Comparison of ENCODE assay signal across 1 cellular context in genomic region chr17:72386619-72387237, GRCh38.
TF ChIP-seq lines count a peak whose summit lies in the region.

No MANE protein-coding gene starts in this region.

TF ChIP-seq in HepG2, 621 proteins besides CTCF, POLR2A, EP300 and RAD21 (continued from another document and continues in another):
- no peak for TF ChIP-seq ZNF318 (CRISPR knock-in tag; IDR thresholded peaks at IDR 0.05)
- TF ChIP-seq CC2D1A (CRISPR knock-in tag; IDR thresholded peaks at IDR 0.05): no peak
- no peak for TF ChIP-seq SATB2 (CRISPR knock-in tag; IDR thresholded peaks at IDR 0.05)
- TF ChIP-seq CCAR2 (optimal IDR thresholded peaks at IDR 0.05; ENCODE audit: low read depth, low read length): no peak
- TF ChIP-seq ZNF280D (CRISPR knock-in tag; IDR thresholded peaks at IDR 0.05): peak; percentile 71
- no peak for TF ChIP-seq TAF15 (IDR thresholded peaks at IDR 0.05; ENCODE audit: low read depth, low read length, poor library complexity, severe bottlenecking)
- peak; percentile 89 for TF ChIP-seq FOXA3 (CRISPR knock-in tag; IDR thresholded peaks at IDR 0.05)
- no peak for TF ChIP-seq ZSCAN29 (CRISPR knock-in tag; conservative IDR thresholded peaks at IDR 0.05)
- no peak for TF ChIP-seq SNAPC4 (CRISPR knock-in tag; IDR thresholded peaks at IDR 0.05)
- no peak for TF ChIP-seq ZNF703 (CRISPR knock-in tag; IDR thresholded peaks at IDR 0.05; ENCODE audit: borderline replicate concordance)
- peak; percentile 51; the same call in 1 of the 2 replicates for TF ChIP-seq MAX (IDR thresholded peaks at IDR 0.05)
- no peak for TF ChIP-seq RBAK (CRISPR knock-in tag; IDR thresholded peaks at IDR 0.05)
- TF ChIP-seq GMEB1 (CRISPR knock-in tag; IDR thresholded peaks at IDR 0.05; ENCODE audit: borderline replicate concordance): no peak
- TF ChIP-seq MYNN (CRISPR knock-in tag; IDR thresholded peaks at IDR 0.05; ENCODE audit: low read depth): no peak
- TF ChIP-seq ETV5 (CRISPR knock-in tag; IDR thresholded peaks at IDR 0.05; ENCODE audit: borderline replicate concordance): 0 out of 2 replicates have a peak, but pooled peaks have one; percentile 56
- no peak for TF ChIP-seq ZBTB2 (CRISPR knock-in tag; IDR thresholded peaks at IDR 0.05; ENCODE audit: low read depth)
- TF ChIP-seq DNMT1 (CRISPR knock-in tag; IDR thresholded peaks at IDR 0.05): no peak
- TF ChIP-seq DBP (CRISPR knock-in tag; IDR thresholded peaks at IDR 0.05; ENCODE audit: not compliant biosample characterization): no peak
- no peak for TF ChIP-seq YEATS4 (CRISPR knock-in tag; IDR thresholded peaks at IDR 0.05; ENCODE audit: borderline replicate concordance)
- TF ChIP-seq PAF1 (CRISPR knock-in tag; IDR thresholded peaks at IDR 0.05): no peak
- TF ChIP-seq ARID4A (CRISPR knock-in tag; IDR thresholded peaks at IDR 0.05; ENCODE audit: borderline replicate concordance): peak; percentile 25; the same call in 1 of the 2 replicates
- no peak for TF ChIP-seq ADNP (CRISPR knock-in tag; IDR thresholded peaks at IDR 0.05)
- 0 out of 2 replicates have a peak, but pooled peaks have one; percentile 7 for TF ChIP-seq SSRP1 (CRISPR knock-in tag; IDR thresholded peaks at IDR 0.05)
- TF ChIP-seq SOX6 (IDR thresholded peaks at IDR 0.05): no peak
- peak; percentile 92 for TF ChIP-seq SOX6 (CRISPR knock-in tag; IDR thresholded peaks at IDR 0.05)
- TF ChIP-seq PBX3 (CRISPR knock-in tag; IDR thresholded peaks at IDR 0.05; ENCODE audit: borderline replicate concordance): no peak
